ENCODE assay signal across 8 cellular contexts in the genomic region with DNA sequence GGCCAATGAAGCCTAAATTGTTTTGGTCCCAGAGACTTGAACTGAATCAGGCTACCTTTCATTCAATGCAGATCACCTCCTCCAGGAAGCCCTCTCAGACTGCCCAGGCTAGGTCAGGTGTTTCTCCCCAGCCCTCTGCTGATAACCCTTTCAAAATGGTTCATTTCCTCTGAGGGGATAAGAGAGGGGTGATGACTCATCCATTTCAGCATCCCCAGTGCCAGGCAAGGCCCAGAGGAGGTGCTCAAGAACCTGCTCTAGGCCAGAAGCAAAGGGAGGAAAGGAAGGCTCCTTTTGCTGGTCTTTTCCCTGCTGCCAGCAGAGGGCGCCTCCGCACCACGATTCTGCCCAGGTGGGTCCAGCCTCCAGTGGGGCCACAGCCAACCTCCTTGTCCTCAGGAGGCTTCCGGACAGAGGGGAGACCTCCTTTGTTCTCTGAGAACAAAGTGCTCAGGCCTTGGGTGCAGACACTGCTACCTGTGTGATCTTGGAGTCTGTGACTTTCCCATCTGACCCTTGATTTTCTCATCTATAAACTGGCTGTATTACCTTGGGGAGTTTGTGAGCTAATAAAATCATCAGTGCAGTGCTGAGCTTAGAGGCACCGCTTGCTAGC. TPM values are rescaled to one million over a fixed set of nuclear protein-coding genes. Genes with fewer than 3 reads are reported as not detected.
DNase-seq lines count a peak whose midpoint lies in the region; ATAC-seq and TF ChIP-seq lines count a peak whose summit lies in the region.

No MANE protein-coding gene starts in this region.

- TF ChIP-seq EP300 in Ishikawa (IDR thresholded peaks at IDR 0.05; ENCODE audit: borderline replicate concordance) (no peak), SK-N-SH (IDR thresholded peaks at IDR 0.05; ENCODE audit: borderline replicate concordance in 1 of 2, low read depth in 1 of 2, low read length in 1 of 2) (no peak)

- ATAC-seq in Right ventricle myocardium superior (ENCODE audit: poor library complexity), result peak; percentile 88
- no peak for ATAC-seq in GM21528 (IDR thresholded peaks at IDR 0.05; ENCODE audit: low FRiP score, unreplicated experiment)

- TF ChIP-seq RAD21 in Ishikawa (IDR thresholded peaks at IDR 0.05; ENCODE audit: low read depth) (peak; percentile 98), SK-N-SH (IDR thresholded peaks at IDR 0.05; ENCODE audit: low read length) (peak; percentile 90)

- no peak overlapping the region for H3K9ac ChIP-seq in SK-N-SH

- no peak overlapping the region for H3K4me3 ChIP-seq in SK-N-SH (ENCODE audit: low read depth in 2 of 2, low read length in 1 of 2)
- H3K4me3 ChIP-seq in prostate gland, result no peak overlapping the region
- H3K4me3 ChIP-seq in vagina, result no peak overlapping the region

- H3K4me1 ChIP-seq in SK-N-SH (ENCODE audit: control insufficient read depth in 1 of 2, insufficient read depth in 2 of 2, low read depth in 1 of 2, low read length in 1 of 2) (peaks cover 0 to 2% of the 10 kb centered on the region in 2 experiments; a peak in 1 of 4 replicates), prostate gland (replicated peaks) (no peaks in the 10 kb centered on the region), vagina (no peaks in the 10 kb centered on the region)

- peaks cover 28% of the 10 kb centered on the region for H3K27me3 Mint-ChIP-seq in activated naive CD4-positive, alpha-beta T cell treated with anti-CD3 and anti-CD28 coated beads, Interleukin-2, amount 10 ng/mL, durations not matched to agents 7 days and 5 days

- CTCF ChIA-PET in SK-N-SH (lab: Yijun Ruan, JAX), result interaction anchor here (0.6 to 22.2 kb wide), 25 partner anchors 9 to 1087 kb away, joined by 3 to 707 read pairs (median 4); no protein-coding TSS in a partner anchor
- CTCF ChIA-PET in activated naive CD4-positive, alpha-beta T cell treated with anti-CD3 and anti-CD28 coated beads, Interleukin-2, amount 10 ng/mL, durations not matched to agents 7 days and 5 days (lab: Charles Lee), result interaction anchor here (0.7 to 2.7 kb wide), 4 partner anchors 17 to 125 kb away, joined by 3 to 12 read pairs (median 4); no protein-coding TSS in a partner anchor

- intact Hi-C loops in Right ventricle myocardium superior (cut with DNase I) (loop anchor here (10.0 kb wide), 1 partner anchor 1091 kb away; no protein-coding TSS in a partner anchor), prostate gland (cut with DNase I) (loop anchor here (10.0 kb wide), 2 partner anchors 611 to 1081 kb away; a partner anchor contains a TSS), vagina (cut with DNase I) (loop anchor here (5.0 to 10.0 kb wide), 2 partner anchors 331 to 1018 kb away; no protein-coding TSS in a partner anchor)

- no peak overlapping the region for H3K4me2 ChIP-seq in SK-N-SH

- peak; percentile 96 for TF ChIP-seq CTCF in SK-N-SH (IDR thresholded peaks at IDR 0.05)
- peak; percentile 73 to 86 (median 76) for TF ChIP-seq CTCF in prostate gland (IDR thresholded peaks at IDR 0.05)
- peak; percentile 69 to 97 (median 83) for TF ChIP-seq CTCF in vagina (IDR thresholded peaks at IDR 0.05)

- H3K36me3 Mint-ChIP-seq in activated naive CD4-positive, alpha-beta T cell treated with anti-CD3 and anti-CD28 coated beads, Interleukin-2, amount 10 ng/mL, durations not matched to agents 7 days and 5 days, result no peaks in the 10 kb centered on the region

- H3K27ac ChIP-seq in SK-N-SH (ENCODE audit: low read depth in 2 of 2, low read length in 1 of 2) (no peak overlapping the region), prostate gland (no peak overlapping the region), vagina (no peak overlapping the region)

- H3K36me3 ChIP-seq in SK-N-SH (replicated peaks in 1 of 2; ENCODE audit: control insufficient read depth in 1 of 2, insufficient read depth in 2 of 2, low read length in 1 of 2), result no peaks in the 10 kb centered on the region
- no peaks in the 10 kb centered on the region for H3K36me3 ChIP-seq in prostate gland
- H3K36me3 ChIP-seq in vagina, result no peaks in the 10 kb centered on the region

- no peak overlapping the region for H3K4me3 Mint-ChIP-seq in activated naive CD4-positive, alpha-beta T cell treated with anti-CD3 and anti-CD28 coated beads, Interleukin-2, amount 10 ng/mL, durations not matched to agents 7 days and 5 days

- WGBS in SK-N-SH (ENCODE audit: low lambda C conversion rate), result 33% methylated on average over 3 of the region's 5 CpGs
- 24% methylated on average over 5 of the region's 5 CpGs for WGBS in prostate gland

- no peaks in the 10 kb centered on the region for H3F3A ChIP-seq in SK-N-SH (replicated peaks; ENCODE audit: insufficient read depth)

- no peaks in the 10 kb centered on the region for H3K4me1 Mint-ChIP-seq in activated naive CD4-positive, alpha-beta T cell treated with anti-CD3 and anti-CD28 coated beads, Interleukin-2, amount 10 ng/mL, durations not matched to agents 7 days and 5 days

- peaks cover 8% of the 10 kb centered on the region for H3K27me3 ChIP-seq in SK-N-SH (ENCODE audit: insufficient read depth)
- no peaks in the 10 kb centered on the region for H3K27me3 ChIP-seq in prostate gland (replicated peaks; ENCODE audit: insufficient read depth)
- no peaks in the 10 kb centered on the region for H3K27me3 ChIP-seq in vagina

- no peaks in the 10 kb centered on the region for H3K9me3 Mint-ChIP-seq in activated naive CD4-positive, alpha-beta T cell treated with anti-CD3 and anti-CD28 coated beads, Interleukin-2, amount 10 ng/mL, durations not matched to agents 7 days and 5 days

- TF ChIP-seq POLR2A in prostate gland (IDR thresholded peaks at IDR 0.05), result no peak
- no peak for TF ChIP-seq POLR2A in vagina (IDR thresholded peaks at IDR 0.05)

- no peaks in the 10 kb centered on the region for H3K9me2 ChIP-seq in SK-N-SH

- DNase-seq in DMS53 treated with DMSO at 0.1 percent for 48 hours (lab: John Stamatoyannopoulos, UW; ENCODE audit: unreplicated experiment) (peak; percentile 65), SK-N-SH (peak; percentile 78), Right ventricle myocardium superior (peak; percentile 76), prostate gland (ENCODE audit: low spot score) (peak; percentile 30), vagina (ENCODE audit: extremely low spot score in 2 of 2) (no peak)
- peak; percentile 76 for DNase-seq in activated naive CD4-positive, alpha-beta T cell treated with anti-CD3 and anti-CD28 coated beads, Interleukin-2, amount 10 ng/mL, durations not matched to agents 7 days and 5 days

- H3K9me3 ChIP-seq in SK-N-SH, result no peaks in the 10 kb centered on the region
- no peaks in the 10 kb centered on the region for H3K9me3 ChIP-seq in prostate gland
- H3K9me3 ChIP-seq in vagina, result no peaks in the 10 kb centered on the region

- no peak overlapping the region for H3K27ac Mint-ChIP-seq in activated naive CD4-positive, alpha-beta T cell treated with anti-CD3 and anti-CD28 coated beads, Interleukin-2, amount 10 ng/mL, durations not matched to agents 7 days and 5 days

- no peaks in the 10 kb centered on the region for H4K20me1 ChIP-seq in SK-N-SH (ENCODE audit: insufficient read depth)

- POLR2A ChIA-PET in SK-N-SH (lab: Yijun Ruan, JAX), result interaction anchor here (0.5 kb wide), 1 partner anchor 112 kb away, joined by 3 read pairs; no protein-coding TSS in a partner anchor

- H3K79me2 ChIP-seq in SK-N-SH (ENCODE audit: insufficient read depth), result no peaks in the 10 kb centered on the region

- H2AFZ ChIP-seq in SK-N-SH (ENCODE audit: low read depth), result no peak overlapping the region

TF ChIP-seq in Ishikawa, 13 proteins besides CTCF, POLR2A, EP300 and RAD21:
- TF ChIP-seq, protein P1, sequence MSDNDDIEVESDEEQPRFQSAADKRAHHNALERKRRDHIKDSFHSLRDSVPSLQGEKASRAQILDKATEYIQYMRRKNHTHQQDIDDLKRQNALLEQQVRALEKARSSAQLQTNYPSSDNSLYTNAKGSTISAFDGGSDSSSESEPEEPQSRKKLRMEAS (IDR thresholded peaks at IDR 0.05), result peak; percentile 20; the same call in 1 of the 2 replicates
- TF ChIP-seq YY1 (IDR thresholded peaks at IDR 0.05; ENCODE audit: low read depth) (no peak), EGR1 (IDR thresholded peaks at IDR 0.05) (no peak), NFIC (IDR thresholded peaks at IDR 0.05) (no peak)
- TF ChIP-seq, protein P2, sequence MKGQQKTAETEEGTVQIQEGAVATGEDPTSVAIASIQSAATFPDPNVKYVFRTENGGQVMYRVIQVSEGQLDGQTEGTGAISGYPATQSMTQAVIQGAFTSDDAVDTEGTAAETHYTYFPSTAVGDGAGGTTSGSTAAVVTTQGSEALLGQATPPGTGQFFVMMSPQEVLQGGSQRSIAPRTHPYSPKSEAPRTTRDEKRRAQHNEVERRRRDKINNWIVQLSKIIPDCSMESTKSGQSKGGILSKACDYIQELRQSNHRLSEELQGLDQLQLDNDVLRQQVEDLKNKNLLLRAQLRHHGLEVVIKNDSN (IDR thresholded peaks at IDR 0.05), result no peak
TF ChIP-seq in Ishikawa: peak in this region for 1.

TF ChIP-seq in SK-N-SH, 30 proteins besides CTCF, POLR2A, EP300 and RAD21:
- TF ChIP-seq POLR2AphosphoS5 (IDR thresholded peaks at IDR 0.05; ENCODE audit: low read depth, low read length) (no peak), RFX5 (IDR thresholded peaks at IDR 0.05; ENCODE audit: low read length) (no peak), GABPA (IDR thresholded peaks at IDR 0.05; ENCODE audit: low read depth) (no peak), JUND (IDR thresholded peaks at IDR 0.05) (no peak), FOSL2 (IDR thresholded peaks at IDR 0.05; ENCODE audit: borderline replicate concordance, low read depth) (peak; percentile 39; the same call in 1 of the 2 replicates), SMC3 (IDR thresholded peaks at IDR 0.05; ENCODE audit: low read depth, low read length) (peak; percentile 78), YY1 (IDR thresholded peaks at IDR 0.05; ENCODE audit: low read depth) (no peak)

RNA-seq across cellular contexts. Expression of a gene that starts 45.3 kb away (rescaled TPM):
- polyA plus RNA-seq in SK-N-SH (2012; rRNA removed), result 12.5 and 12.6 TPM in 2 replicates
- 3.7 and 6.3 TPM in 2 replicates for polyA plus RNA-seq in SK-N-SH (2012; cell fraction: cytosol; rRNA removed)
- 35.6 and 35.9 TPM in 2 replicates for polyA plus RNA-seq in SK-N-SH (2012; cell fraction: nucleus; rRNA removed)
- total RNA-seq in Right ventricle myocardium superior, result 55.6 TPM
- total RNA-seq in prostate gland, result 10 to 100 TPM; 26.0 to 39.7 TPM
- total RNA-seq in vagina, result 75.6 TPM

RNA-seq across cellular contexts. Expression of a gene that starts 54.7 kb away (rescaled TPM):
- 48.2 and 53.8 TPM in 2 replicates for polyA plus RNA-seq in SK-N-SH (2012; rRNA removed)
- 33.7 and 41.4 TPM in 2 replicates for polyA plus RNA-seq in SK-N-SH (2012; cell fraction: cytosol; rRNA removed)
- polyA plus RNA-seq in SK-N-SH (2012; cell fraction: nucleus; rRNA removed), result 101 and 121 TPM in 2 replicates
- total RNA-seq in Right ventricle myocardium superior (11.3 TPM), prostate gland (10 to 100 TPM; 42.6 to 65.4 TPM), vagina (31.2 TPM)

Comparison
In these comparisons a context has a peak if more than half of its experiments do, and no peak if none do; other contexts are left out.
1. DNase-seq: peak in DMS53 treated with DMSO at 0.1 percent for 48 hours (single experiment), SK-N-SH (single experiment), activated naive CD4-positive, alpha-beta T cell treated with anti-CD3 and anti-CD28 coated beads, Interleukin-2, amount 10 ng/mL, durations not matched to agents 7 days and 5 days (single experiment), Right ventricle myocardium superior (single experiment) and prostate gland (single experiment); none in vagina (0 of 2).
2. Peak in every context shown above with its lines, with median percentiles within 50 percentile points of each other: CTCF ChIP-seq.